In the genomic region with DNA sequence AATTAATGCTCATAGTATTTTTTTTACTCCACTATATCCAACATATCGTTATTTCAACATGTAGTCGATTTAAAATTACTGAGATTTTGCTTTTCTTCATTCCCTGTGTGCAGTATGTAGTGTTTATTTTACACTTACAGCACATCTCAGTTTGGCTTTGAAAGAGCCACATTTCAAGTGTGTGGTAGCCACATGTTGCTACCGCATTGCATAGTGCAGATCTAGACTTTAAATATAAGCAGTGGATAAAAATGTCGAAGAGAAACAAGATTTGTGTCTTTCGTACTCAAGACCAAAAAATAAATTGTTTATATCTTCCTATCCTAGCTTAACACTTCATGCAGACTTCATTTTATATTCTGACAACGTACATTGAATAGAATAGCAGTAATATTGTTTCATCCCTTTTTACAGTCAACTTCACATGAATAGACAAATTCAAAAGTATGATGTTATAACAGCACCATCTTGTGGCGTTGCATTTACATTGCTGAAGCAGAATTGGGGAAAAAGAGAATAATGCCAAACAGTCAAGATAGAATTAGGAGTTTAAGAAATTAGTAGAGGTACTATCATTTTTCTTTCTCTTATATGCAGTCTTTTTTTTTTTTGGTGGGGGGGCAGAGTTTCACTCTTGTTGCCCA, we compare ENCODE assay signal across 9 cellular contexts. TPM values are rescaled to one million over a fixed set of nuclear protein-coding genes. Genes with fewer than 3 reads are reported as not detected.
DNase-seq lines count a peak whose midpoint lies in the region; ATAC-seq and TF ChIP-seq lines count a peak whose summit lies in the region.
"Had no signal": no experiment of that assay in that cellular context is flagged by ENCODE, and none has a peak within 500 bp of the region (broad histone marks: within the 10 kb centered on the region; RNA-seq: fewer than 3 reads in every experiment).

No MANE protein-coding gene starts in this region.

- H3K27ac ChIP-seq in HL-60 (replicated peaks) = no peak overlapping the region
- H3K27ac ChIP-seq: SJSA1 had no signal

- peak; percentile 13 for TF ChIP-seq CTCF in Calu3 (IDR thresholded peaks at IDR 0.05; ENCODE audit: unreplicated experiment)
- peak; percentile 38 for TF ChIP-seq CTCF in HL-60 (IDR thresholded peaks at IDR 0.05; ENCODE audit: insufficient read depth, low read length)

- no peaks in the 10 kb centered on the region for H3K27me3 ChIP-seq in HL-60 (ENCODE audit: insufficient read depth, poor library complexity, severe bottlenecking)
- H3K27me3 ChIP-seq: SJSA1 had no signal

- H3K36me3 Mint-ChIP-seq in Calu3 (ENCODE audit: insufficient read depth, unreplicated experiment) = no peaks in the 10 kb centered on the region

- peaks cover 2% of the 10 kb centered on the region for H3K4me1 Mint-ChIP-seq in Calu3 (ENCODE audit: low read depth, unreplicated experiment)

- no peaks in the 10 kb centered on the region for H3K27me3 Mint-ChIP-seq in Calu3 (ENCODE audit: unreplicated experiment)

- no peak overlapping the region for H3K27ac Mint-ChIP-seq in Calu3 (ENCODE audit: unreplicated experiment)

- intact Hi-C loops in Calu3 (cut with micrococcal nuclease; ENCODE audit: unreplicated experiment) = loop anchor here (1.0 to 2.0 kb wide), 2 partner anchors 204 to 400 kb away; no protein-coding TSS in a partner anchor

- H3K9me3 Mint-ChIP-seq in Calu3 (ENCODE audit: low read depth, unreplicated experiment) = no peaks in the 10 kb centered on the region

- H3K4me3 ChIP-seq in HL-60 (replicated peaks; ENCODE audit: insufficient read depth, low read length) = no peak overlapping the region
- H3K4me3 ChIP-seq: SJSA1 had no signal

- DNase-seq in Calu3 = no peak
- DNase-seq in HL-60 (ENCODE audit: low read depth in 1 of 2, low spot score in 1 of 2) = no peak
- DNase-seq in SW480 (ENCODE audit: low spot score) = peak; percentile 21
- DNase-seq in inferior parietal cortex (ENCODE audit: extremely low spot score) = peak; percentile 71
- no peak for DNase-seq in D341Med (ENCODE audit: low spot score)
- DNase-seq in amniotic stem cell (lab: John Stamatoyannopoulos, UW) = no peak

- H3K4me3 Mint-ChIP-seq in Calu3 (ENCODE audit: low read depth, unreplicated experiment) = no peak overlapping the region

- CTCF ChIA-PET in Calu3 (lab: Charles Lee) = no interaction called here

- ATAC-seq in HG03460 (IDR thresholded peaks at IDR 0.05; ENCODE audit: unreplicated experiment) (no peak), HG03045 (IDR thresholded peaks at IDR 0.05; ENCODE audit: unreplicated experiment) (no peak)

- no TSS peak for BruUV-seq in Calu3 (replicated peaks; lab: Mats Ljungman, UMichigan)

RNA-seq across cellular contexts. Expression of gene FBXO5, which starts 29.9 kb away (rescaled TPM):
- 17.6 and 21.1 TPM in 2 replicates for total RNA-seq in Calu3 (2022)

RNA-seq across cellular contexts. Expression of gene MTRF1L, which starts 49.5 kb away (rescaled TPM):
- 15.9 and 16.2 TPM in 2 replicates for total RNA-seq in Calu3 (2022)

Comparison
In these comparisons a context has a peak if more than half of its experiments do, and no peak if none do; other contexts are left out.
1. DNase-seq: peak in SW480 (single experiment) and inferior parietal cortex (single experiment); none in Calu3 (single experiment), HL-60 (0 of 2), D341Med (single experiment) and amniotic stem cell (single experiment).